ENCODE assay signal across 14 cellular contexts in genomic region chr9:135275163-135275925, GRCh38.
DNase-seq lines count a peak whose midpoint lies in the region; TF ChIP-seq lines count a peak whose summit lies in the region.
"Had no signal": no experiment of that assay in that cellular context is flagged by ENCODE, and none has a peak within 500 bp of the region (broad histone marks: within the 10 kb centered on the region; RNA-seq: fewer than 3 reads in every experiment).

No MANE protein-coding gene starts in this region.

- H3K9me3 ChIP-seq in transverse colon = no peaks in the 10 kb centered on the region

- H3K4me3 ChIP-seq in transverse colon = no peak overlapping the region
- H3K4me3 ChIP-seq: PC-9 had no signal

- no peaks in the 10 kb centered on the region for H3K4me1 ChIP-seq in transverse colon

- H3K27me3 ChIP-seq in transverse colon = peaks cover 23% of the 10 kb centered on the region

- DNase-seq in Ammon's horn (ENCODE audit: low spot score) (peak; percentile 60), NCI-H1105 (lab: John Stamatoyannopoulos, UW) (peak; percentile 31), cerebellum (ENCODE audit: low spot score) (peak; percentile 55), mucosa of gallbladder (ENCODE audit: low spot score) (peak; percentile 51), NCI-H146 treated with DMSO at 0.1 percent for 48 hours (lab: John Stamatoyannopoulos, UW; ENCODE audit: unreplicated experiment) (no peak), transverse colon (no peak)
- DNase-seq in stimulated activated CD4-positive, alpha-beta T cell treated with anti-CD3 and anti-CD28 coated beads, Interleukin-2, amount 100 ng/mL, for 48 hours = no peak
- no peak for DNase-seq in activated CD8-positive, alpha-beta memory T cell treated with anti-CD3 and anti-CD28 coated beads, Interleukin-2, amount 50 U/mL, for 48 hours
- DNase-seq: activated CD4-positive, alpha-beta memory T cell treated with anti-CD3 and anti-CD28 coated beads for 36 hours; HFFc6; NCI-H1048; NCI-H526 treated with DMSO at 0.1 percent for 48 hours; PC-9; stimulated activated naive CD4-positive, alpha-beta T cell had no signal

- TF ChIP-seq POLR2A in transverse colon (IDR thresholded peaks at IDR 0.05) = no peak

- WGBS in transverse colon (ENCODE audit: low coverage in 1 of 2), 2 donors = 71 to 76% methylated on average over 4 to 18 of the region's 18 CpGs

- TF ChIP-seq CTCF in transverse colon (IDR thresholded peaks at IDR 0.05) = no peak

- in situ Hi-C loops in transverse colon (cut with MboI; ENCODE audit: low pct_ligation_motif_present in 1 of 4, low pct_unique_long_range_greater_than_20kb in 1 of 4, low sequenced_read_pairs in 3 of 4) = no loop called here

- H3K27ac ChIP-seq in transverse colon = no peak overlapping the region
- H3K27ac ChIP-seq: PC-9 had no signal

- H3K36me3 ChIP-seq in transverse colon = no peaks in the 10 kb centered on the region

- TF ChIP-seq EP300 in transverse colon (IDR thresholded peaks at IDR 0.05; ENCODE audit: low read depth) = no peak

- intact Hi-C loops in transverse colon (cut with DNase I; ENCODE audit: low total_unique reads) = no loop called here

Comparison
In these comparisons a context has a peak if more than half of its experiments do, and no peak if none do; other contexts are left out.
1. DNase-seq: peak in Ammon's horn (single experiment), NCI-H1105 (single experiment), cerebellum (single experiment) and mucosa of gallbladder (single experiment); none in stimulated activated CD4-positive, alpha-beta T cell treated with anti-CD3 and anti-CD28 coated beads, Interleukin-2, amount 100 ng/mL, for 48 hours (0 of 2), NCI-H146 treated with DMSO at 0.1 percent for 48 hours (single experiment), activated CD8-positive, alpha-beta memory T cell treated with anti-CD3 and anti-CD28 coated beads, Interleukin-2, amount 50 U/mL, for 48 hours (single experiment) and transverse colon (single experiment).